In the genomic region with DNA sequence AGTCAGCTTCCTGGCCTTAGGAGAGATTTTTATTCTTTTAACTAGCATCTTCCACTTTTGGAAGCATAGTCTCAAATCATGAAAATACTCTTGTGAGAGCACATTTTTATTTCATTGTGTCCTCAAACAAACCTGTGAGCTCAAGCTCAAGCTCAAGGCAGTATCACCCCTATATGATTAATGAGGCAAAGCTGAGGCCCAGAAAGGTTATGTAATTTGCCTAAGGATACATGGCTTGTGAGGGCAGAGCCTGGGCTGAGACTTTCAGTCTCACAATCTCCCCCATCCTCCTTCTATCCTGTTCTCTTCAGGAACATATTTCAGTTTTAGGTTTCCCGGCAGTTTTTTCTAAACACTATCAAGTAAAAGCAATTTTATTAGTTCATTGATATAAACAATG, we compare ENCODE assay signal across 20 cellular contexts.
DNase-seq lines count a peak whose midpoint lies in the region; ATAC-seq and TF ChIP-seq lines count a peak whose summit lies in the region.
"Had no signal": no experiment of that assay in that cellular context is flagged by ENCODE, and none has a peak within 500 bp of the region (broad histone marks: within the 10 kb centered on the region; RNA-seq: fewer than 3 reads in every experiment).

No MANE protein-coding gene starts in this region.

- peak overlapping the region; percentile 44 for H3K27ac ChIP-seq in HEK293 (ENCODE audit: extremely low read depth, low read depth, low read length)
- H3K27ac ChIP-seq: BLaER1 treated with 17β-estradiol and CSF1 and Interleukin-3, amounts not matched to agents 10 nM and 100 nM; HL-60; Peyer's patch; SJSA1 had no signal

- ATAC-seq in esophagus mucosa (peak; percentile 64), HG02759 (IDR thresholded peaks at IDR 0.05; ENCODE audit: unreplicated experiment) (no peak)

- peaks cover 24% of the 10 kb centered on the region for H3K4me1 ChIP-seq in HEK293 (ENCODE audit: control insufficient read depth, insufficient read depth, low read length)
- H3K4me1 ChIP-seq: BLaER1 treated with 17β-estradiol and CSF1 and Interleukin-3, amounts not matched to agents 10 nM and 100 nM; SJSA1 had no signal

- no peak overlapping the region for H3K4me3 ChIP-seq in HEK293 (ENCODE audit: low read depth, low read length)
- H3K4me3 ChIP-seq: BLaER1 treated with 17β-estradiol and CSF1 and Interleukin-3, amounts not matched to agents 10 nM and 100 nM; Peyer's patch; SJSA1 had no signal

- no peaks in the 10 kb centered on the region for H3K9me3 ChIP-seq in HEK293 (ENCODE audit: control insufficient read depth, insufficient read depth, low read depth, low read length)
- H3K9me3 ChIP-seq: BLaER1 treated with 17β-estradiol and CSF1 and Interleukin-3, amounts not matched to agents 10 nM and 100 nM; Peyer's patch; SJSA1 had no signal

- peak; percentile 54 for DNase-seq in NCI-H69 (lab: John Stamatoyannopoulos, UW)
- DNase-seq in renal cortical epithelial cell (ENCODE audit: low read depth), result peak; percentile 37
- no peak for DNase-seq in GM03348 (ENCODE audit: low spot score)
- no peak for DNase-seq in NCI-H748 (lab: John Stamatoyannopoulos, UW; ENCODE audit: unreplicated experiment)
- DNase-seq: CD8-positive, alpha-beta memory T cell; DMS53; H7; MM.1S; NCI-H1092; NCI-H146; NCI-H2081; NCI-H2171 treated with DMSO at 0.1 percent for 48 hours; NCI-H510A; Peyer's patch had no signal

- CTCF ChIA-PET in HEK293 (lab: Yijun Ruan, JAX), result interaction anchor here (1.1 kb wide), 1 partner anchor 82 kb away, joined by 3 read pairs; no protein-coding TSS in a partner anchor

- POLR2A ChIA-PET in HEK293 (lab: Yijun Ruan, JAX), result no interaction called here

- TF ChIP-seq CTCF in HEK293 (tag by site-specific recombination; IDR thresholded peaks at IDR 0.05), result no peak

- no peaks in the 10 kb centered on the region for H3K36me3 ChIP-seq in HEK293 (ENCODE audit: control insufficient read depth in 2 of 2, insufficient read depth in 1 of 2, low read length in 2 of 2)
- H3K36me3 ChIP-seq: BLaER1 treated with 17β-estradiol and CSF1 and Interleukin-3, amounts not matched to agents 10 nM and 100 nM; Peyer's patch; SJSA1 had no signal

TF ChIP-seq in HEK293, 187 proteins besides CTCF, POLR2A, EP300 and RAD21:
- TF ChIP-seq ZNF335 (tag by site-specific recombination; conservative IDR thresholded peaks at IDR 0.05) (peak; percentile 26; the same call in 1 of the 2 replicates), ZNF24 (tag by site-specific recombination; IDR thresholded peaks at IDR 0.05) (no peak)

Comparison
In these comparisons a context has a peak if more than half of its experiments do, and no peak if none do; other contexts are left out.
1. DNase-seq: peak in NCI-H69 (single experiment) and renal cortical epithelial cell (single experiment); none in GM03348 (single experiment) and NCI-H748 (single experiment).